ENCODE assay signal across 1 cellular context in genomic region chr22:37202706-37203105, GRCh38.
TF ChIP-seq lines count a peak whose summit lies in the region.

No MANE protein-coding gene starts in this region.

TF ChIP-seq in GM12878, 131 proteins besides CTCF, POLR2A, EP300 and RAD21:
- peak; percentile 13; the same call in 1 of the 2 replicates for TF ChIP-seq PKNOX1 (IDR thresholded peaks at IDR 0.05)
- TF ChIP-seq CREM (IDR thresholded peaks at IDR 0.05; ENCODE audit: low read depth) = no peak
TF ChIP-seq in GM12878: peak in this region for 1.
